Comparison of ENCODE assay signal across 15 cellular contexts in genomic region chr12:55712700-55713415, GRCh38. TPM values are rescaled to one million over a fixed set of nuclear protein-coding genes. Genes with fewer than 3 reads are reported as not detected.
DNase-seq lines count a peak whose midpoint lies in the region; TF ChIP-seq lines count a peak whose summit lies in the region.
"Had no signal": no experiment of that assay in that cellular context is flagged by ENCODE, and none has a peak within 500 bp of the region (broad histone marks: within the 10 kb centered on the region; RNA-seq: fewer than 3 reads in every experiment).

No MANE protein-coding gene starts in this region.

- no peak overlapping the region for H3K9ac ChIP-seq in fibroblast of lung (ENCODE audit: insufficient read depth, low read length)
- peak overlapping the region; percentile 20 for H3K9ac ChIP-seq in muscle layer of colon (ENCODE audit: low read length)
- H3K9ac ChIP-seq in subcutaneous abdominal adipose tissue (ENCODE audit: low read length in 5 of 5), result peak overlapping the region; percentile 2 to 82 (median 48)

- H3K27ac ChIP-seq in angular gyrus (ENCODE audit: low read depth, low read length) (peak overlapping the region; percentile 46), fibroblast of lung (ENCODE audit: insufficient read depth, low read length) (peak overlapping the region; percentile 55), muscle layer of colon (ENCODE audit: low read depth, low read length) (peak overlapping the region; percentile 54), subcutaneous abdominal adipose tissue (ENCODE audit: low read depth, low read length) (peak overlapping the region; percentile 96)
- H3K27ac ChIP-seq: SJSA1 had no signal

- H3K9me3 ChIP-seq in fibroblast of lung (ENCODE audit: control insufficient read depth, insufficient read depth, low read depth, low read length), result no peaks in the 10 kb centered on the region
- H3K9me3 ChIP-seq in muscle layer of colon (ENCODE audit: low read length), result no peaks in the 10 kb centered on the region
- no peaks in the 10 kb centered on the region for H3K9me3 ChIP-seq in subcutaneous abdominal adipose tissue (ENCODE audit: control insufficient read depth in 5 of 5, low read length in 5 of 5)
- H3K9me3 ChIP-seq: adrenal gland, SJSA1 had no signal

- H3K36me3 ChIP-seq in fibroblast of lung (ENCODE audit: control insufficient read depth, insufficient read depth, low read length) (no peaks in the 10 kb centered on the region), muscle layer of colon (ENCODE audit: insufficient read depth, low read length) (no peaks in the 10 kb centered on the region), subcutaneous abdominal adipose tissue (ENCODE audit: control insufficient read depth in 5 of 5, insufficient read depth in 5 of 5, low read length in 5 of 5) (no peaks in the 10 kb centered on the region)
- H3K36me3 ChIP-seq: adrenal gland, SJSA1 had no signal

- H3K4me2 ChIP-seq in fibroblast of lung (ENCODE audit: extremely low read depth, insufficient read depth, low read length), result peak overlapping the region; percentile 49

- no peak for DNase-seq in fibroblast of lung (ENCODE audit: low read depth in 2 of 2)
- no peak for DNase-seq in NCI-H1105 (lab: John Stamatoyannopoulos, UW)
- no peak for DNase-seq in NCI-H1092 treated with DMSO at 0.1 percent for 48 hours (lab: John Stamatoyannopoulos, UW)
- no peak for DNase-seq in GM19240 (ENCODE audit: insufficient read length, low spot score)
- no peak for DNase-seq in SW480 (ENCODE audit: low spot score)
- DNase-seq: activated CD4-positive, CD25-positive, alpha-beta regulatory T cell treated with anti-CD3 and anti-CD28 coated beads, Interleukin-2, amount 50 U/mL, for 72 hours; adrenal gland; NCI-H2107; NCI-H748 treated with DMSO at 0.1 percent for 48 hours; retina; stimulated activated CD4-positive, alpha-beta T cell treated with anti-CD3 and anti-CD28 coated beads, Interleukin-1b, Interleukin-23, amount 100 ng/mL, for 48 hours had no signal

- no peaks in the 10 kb centered on the region for H3K79me2 ChIP-seq in fibroblast of lung (ENCODE audit: control insufficient read depth, insufficient read depth, low read length)

- H2AFZ ChIP-seq in fibroblast of lung (ENCODE audit: low read length), result no peak overlapping the region

- H3K27me3 ChIP-seq in fibroblast of lung (ENCODE audit: control insufficient read depth, insufficient read depth, low read length) (no peaks in the 10 kb centered on the region), muscle layer of colon (ENCODE audit: control insufficient read depth in 1 of 2, insufficient read depth in 2 of 2, low read length in 2 of 2) (no peaks in the 10 kb centered on the region), subcutaneous abdominal adipose tissue (ENCODE audit: control insufficient read depth in 5 of 5, insufficient read depth in 4 of 5, low read length in 5 of 5) (no peaks in the 10 kb centered on the region)
- H3K27me3 ChIP-seq: adrenal gland had no signal

- H3K4me1 ChIP-seq in fibroblast of lung (ENCODE audit: control insufficient read depth, extremely low read depth, insufficient read depth, low read length), result peaks cover 48% of the 10 kb centered on the region
- H3K4me1 ChIP-seq in muscle layer of colon (ENCODE audit: insufficient read depth, low read length), result peaks cover 60% of the 10 kb centered on the region
- H3K4me1 ChIP-seq in subcutaneous abdominal adipose tissue (ENCODE audit: control insufficient read depth in 5 of 5, insufficient read depth in 5 of 5, low read length in 5 of 5), result peaks cover 16 to 84% (median 65%) of the 10 kb centered on the region in 5 donors

- H3K4me3 ChIP-seq in fibroblast of lung (replicated peaks in 1 of 4; ENCODE audit: control extremely low read depth in 1 of 4, insufficient read depth in 1 of 4, low read depth in 3 of 4, low read length in 4 of 4) (no peak overlapping the region), muscle layer of colon (ENCODE audit: low read depth in 1 of 2, low read length in 2 of 2) (no peak overlapping the region), subcutaneous abdominal adipose tissue (ENCODE audit: low read depth in 1 of 5, low read length in 5 of 5) (peak overlapping the region in 4 of 5 donors; percentile 13 to 84 (median 61))
- H3K4me3 ChIP-seq: adrenal gland, SJSA1 had no signal

- no peak for TF ChIP-seq CTCF in fibroblast of lung (conservative IDR thresholded peaks at IDR 0.05 in 1 of 2, IDR thresholded peaks at IDR 0.05 in 1 of 2; ENCODE audit: low read depth in 1 of 2, low read length in 2 of 2)

- H4K20me1 ChIP-seq in fibroblast of lung (ENCODE audit: control insufficient read depth, extremely low read depth, insufficient read depth, low read length), result no peaks in the 10 kb centered on the region

RNA-seq across cellular contexts. Expression of gene BLOC1S1, which starts 3.0 kb away (rescaled TPM):
- 90.9 and 103 TPM in 2 replicates for total RNA-seq in fibroblast of lung
- 163 and 240 TPM in 2 replicates for polyA plus RNA-seq in fibroblast of lung
- 197 and 272 TPM in 2 replicates for polyA plus RNA-seq in fibroblast of lung (2012)
- polyA minus RNA-seq in fibroblast of lung (ENCODE audit: low replicate concordance), result 56.6 and 74.8 TPM in 2 replicates

RNA-seq across cellular contexts. Expression of gene ITGA7, which starts 5.2 kb away (rescaled TPM):
- total RNA-seq in fibroblast of lung, result 40.3 and 130 TPM in 2 replicates
- polyA plus RNA-seq in fibroblast of lung, result 42.7 and 46.4 TPM in 2 replicates
- 69.4 and 83.1 TPM in 2 replicates for polyA plus RNA-seq in fibroblast of lung (2012)
- 129 and 132 TPM in 2 replicates for polyA minus RNA-seq in fibroblast of lung (ENCODE audit: low replicate concordance)

RNA-seq across cellular contexts. Expression of gene RDH5, which starts 7.3 kb away (rescaled TPM):
- total RNA-seq in fibroblast of lung, result 12.1 and 49.2 TPM in 2 replicates
- polyA plus RNA-seq in fibroblast of lung, result 11.1 and 16.7 TPM in 2 replicates
- 12.2 and 18.0 TPM in 2 replicates for polyA plus RNA-seq in fibroblast of lung (2012)
- polyA minus RNA-seq in fibroblast of lung (ENCODE audit: low replicate concordance), result 5.8 and 17.1 TPM in 2 replicates

RNA-seq across cellular contexts. Expression of gene CD63, which starts 16.0 kb away (rescaled TPM):
- total RNA-seq in fibroblast of lung, result 3,001 and 3,424 TPM in 2 replicates
- polyA plus RNA-seq in fibroblast of lung, result 2,890 and 3,456 TPM in 2 replicates
- 2,634 and 2,984 TPM in 2 replicates for polyA plus RNA-seq in fibroblast of lung (2012)
- 405 and 549 TPM in 2 replicates for polyA minus RNA-seq in fibroblast of lung (ENCODE audit: low replicate concordance)

RNA-seq across cellular contexts. Expression of gene GDF11, which starts 30.1 kb away (rescaled TPM):
- total RNA-seq in fibroblast of lung, result 3.1 and 4.3 TPM in 2 replicates
- polyA plus RNA-seq in fibroblast of lung, result 9.4 and 11.1 TPM in 2 replicates
- 19.1 and 23.6 TPM in 2 replicates for polyA plus RNA-seq in fibroblast of lung (2012)
- 27.3 and 38.4 TPM in 2 replicates for polyA minus RNA-seq in fibroblast of lung (ENCODE audit: low replicate concordance)

Comparison
In these comparisons a context has a peak if more than half of its experiments do, and no peak if none do; other contexts are left out.
1. H3K27ac ChIP-seq: peak in every context shown above with its lines; median percentile 96 in subcutaneous abdominal adipose tissue; 55 in fibroblast of lung; 54 in muscle layer of colon; 46 in angular gyrus.
2. H3K4me3 ChIP-seq: peak in subcutaneous abdominal adipose tissue (4 of 5); none in fibroblast of lung (0 of 4) and muscle layer of colon (0 of 2).